ENCODE assay signal across 8 cellular contexts in genomic region chr5:146446861-146447733, GRCh38.
A peak's percentile ranks its signal among the peaks of the same experiment; 100 is the strongest.
DNase-seq lines count a peak whose midpoint lies in the region; ATAC-seq and TF ChIP-seq lines count a peak whose summit lies in the region.

Gene TCERG1 (plus strand): TSS chr5:146447333. CDS start chr5:146447350, 17 bp downstream.

- TF ChIP-seq CTCF in AG09309 (IDR thresholded peaks at IDR 0.05; ENCODE audit: control insufficient read depth, insufficient read depth, low read depth, low read length, missing control alignments), result peak; percentile 80

- peak; percentile 94 for ATAC-seq in HG03280 (IDR thresholded peaks at IDR 0.05; ENCODE audit: unreplicated experiment)

- peak; percentile 66 for TF ChIP-seq POLR2A in GM18951 (IDR thresholded peaks at IDR 0.05; ENCODE audit: extremely low read depth, insufficient read depth, insufficient read length)

- in situ Hi-C loops in GM18951 (cut with MboI; ENCODE audit: low sequenced_read_pairs, unreplicated experiment), result no loop called here

- DNase-seq in AG09309 (ENCODE audit: low read depth) (peak; percentile 100), NCI-H345 treated with DMSO at 0.1 percent for 48 hours (lab: John Stamatoyannopoulos, UW; ENCODE audit: unreplicated experiment) (peak; percentile 99), cerebellar cortex (ENCODE audit: low spot score) (peak; percentile 100), islet precursor cell (peak; percentile 100)
- DNase-seq in activated CD4-positive, CD25-positive, alpha-beta regulatory T cell treated with anti-CD3 and anti-CD28 coated beads, Interleukin-2, amount 50 U/mL, for 16 hours (ENCODE audit: low read depth, low spot score), result peak; percentile 94
- peak; percentile 90 to 94 for DNase-seq in stimulated activated CD4-positive, alpha-beta T cell treated with anti-CD3 and anti-CD28 coated beads, Interleukin-15, amount 100 ng/mL, for 1 hour (ENCODE audit: low read depth in 1 of 2, low spot score in 1 of 2)

- H3K4me3 ChIP-seq in AG09309 (ENCODE audit: control insufficient read depth, low read depth, low read length), result peak within 1 kb of the TSS; percentile 93

Comparison
In these comparisons a context has a peak if more than half of its experiments do, and no peak if none do; other contexts are left out.
1. Peak in every context shown above with its lines: DNase-seq, ATAC-seq and H3K4me3 ChIP-seq.